Comparison of ENCODE assay signal across 8 cellular contexts in genomic region chr5:179697993-179698934, GRCh38. TPM values are rescaled to one million over a fixed set of nuclear protein-coding genes. Genes with fewer than 3 reads are reported as not detected.
DNase-seq lines count a peak whose midpoint lies in the region; ATAC-seq, FAIRE-seq and TF ChIP-seq lines count a peak whose summit lies in the region.

No MANE protein-coding gene starts in this region.

- no peaks in the 10 kb centered on the region for H3K27me3 ChIP-seq in pancreas
- H3K27me3 ChIP-seq in tibial artery: no peaks in the 10 kb centered on the region

- H3K4me1 ChIP-seq in pancreas: peaks cover 0 to 21% (median 0%) of the 10 kb centered on the region in 3 donors
- peaks cover 0 to 39% (median 19%) of the 10 kb centered on the region in 4 donors for H3K4me1 ChIP-seq in tibial artery

- DNase-seq in GM12864 (ENCODE audit: low read depth): peak; percentile 95
- peak; percentile 92 for DNase-seq in NCI-H1105 treated with DMSO at 0.1 percent for 48 hours (lab: John Stamatoyannopoulos, UW)
- DNase-seq in SKM-1 treated with dmso at 0.1 percent for 144 hours (lab: John Stamatoyannopoulos, UW; ENCODE audit: unreplicated experiment): peak; percentile 99
- DNase-seq in activated naive CD8-positive, alpha-beta T cell treated with anti-CD3 and anti-CD28 coated beads, Interleukin-2, amount 50 U/mL, for 24 hours: peak; percentile 99
- DNase-seq in Right ventricle myocardium superior: peak; percentile 99
- DNase-seq in pancreas: peak; percentile 98 to 100 (median 99)
- peak; percentile 99 to 100 for DNase-seq in tibial artery

- H3K36me3 ChIP-seq in pancreas (no peaks in the 10 kb centered on the region), tibial artery (peaks cover 0 to 11% (median 0%) of the 10 kb centered on the region in 3 donors)

- TF ChIP-seq CTCF in GM12864 (IDR thresholded peaks at IDR 0.05; ENCODE audit: low read depth, low read length, missing control alignments) (no peak), pancreas (IDR thresholded peaks at IDR 0.05) (no peak), tibial artery (IDR thresholded peaks at IDR 0.05) (no peak)

- H3K27ac ChIP-seq in pancreas: peak overlapping the region; percentile 95 to 99 (median 98)
- peak overlapping the region; percentile 99 to 100 for H3K27ac ChIP-seq in tibial artery

- no peak for FAIRE-seq in pancreas (lab: Jason Lieb, UNC)

- H3K27me3 Mint-ChIP-seq in activated naive CD8-positive, alpha-beta T cell treated with anti-CD3 and anti-CD28 coated beads, Interleukin-2, amount 50 U/mL, for 24 hours: no peaks in the 10 kb centered on the region

- H3K36me3 Mint-ChIP-seq in activated naive CD8-positive, alpha-beta T cell treated with anti-CD3 and anti-CD28 coated beads, Interleukin-2, amount 50 U/mL, for 24 hours (ENCODE audit: low read depth): peaks cover 38% of the 10 kb centered on the region

- WGBS in pancreas, 2 donors: 1% methylated on average over 60 to 72 of the region's 72 CpGs

- H3K4me3 ChIP-seq in GM12864 (ENCODE audit: low read depth, low read length): peak overlapping the region; percentile 87
- H3K4me3 ChIP-seq in pancreas: peak overlapping the region; percentile 84 to 99 (median 94)
- peak overlapping the region; percentile 93 to 98 for H3K4me3 ChIP-seq in tibial artery

- ATAC-seq in HG02678 (IDR thresholded peaks at IDR 0.05; ENCODE audit: unreplicated experiment) (peak; percentile 90), Right ventricle myocardium superior (ENCODE audit: poor library complexity) (peak; percentile 97), pancreas (peak; percentile 90 to 95 (median 92))
- ATAC-seq in activated naive CD8-positive, alpha-beta T cell treated with anti-CD3 and anti-CD28 coated beads, Interleukin-2, amount 50 U/mL, for 24 hours: peak; percentile 94

- H3K27ac Mint-ChIP-seq in activated naive CD8-positive, alpha-beta T cell treated with anti-CD3 and anti-CD28 coated beads, Interleukin-2, amount 50 U/mL, for 24 hours: peak overlapping the region; percentile 99

- peak overlapping the region; percentile 94 for H3K4me3 Mint-ChIP-seq in activated naive CD8-positive, alpha-beta T cell treated with anti-CD3 and anti-CD28 coated beads, Interleukin-2, amount 50 U/mL, for 24 hours

- no peaks in the 10 kb centered on the region for H3K9me3 ChIP-seq in pancreas
- no peaks in the 10 kb centered on the region for H3K9me3 ChIP-seq in tibial artery

- peaks cover 41% of the 10 kb centered on the region for H3K4me1 Mint-ChIP-seq in activated naive CD8-positive, alpha-beta T cell treated with anti-CD3 and anti-CD28 coated beads, Interleukin-2, amount 50 U/mL, for 24 hours

- intact Hi-C loops in Right ventricle myocardium superior (cut with DNase I): loop anchor here (5.0 kb wide), 1 partner anchor 34 kb away; the partner anchor contains the start of gene MAML1
- intact Hi-C loops in pancreas (cut with DNase I): no loop called here
- intact Hi-C loops in tibial artery (cut with DNase I; ENCODE audit: low total_unique reads): loop anchor here (5.0 kb wide), 1 partner anchor 159 kb away; the partner anchor contains the start of gene MRNIP

- no peaks in the 10 kb centered on the region for H3K9me3 Mint-ChIP-seq in activated naive CD8-positive, alpha-beta T cell treated with anti-CD3 and anti-CD28 coated beads, Interleukin-2, amount 50 U/mL, for 24 hours

RNA-seq across cellular contexts. Expression of gene CANX, which starts 0.5 kb away (rescaled TPM):
- total RNA-seq in Right ventricle myocardium superior (471 TPM), pancreas (100 to 1,000 TPM; 353 to 633 (median 516) TPM)
- polyA plus RNA-seq in pancreas: 100 to 1,000 TPM in 1 of 2 donors, 10 to 100 TPM in 1; 66.3 to 117 TPM

RNA-seq across cellular contexts. Expression of gene CBY3, which starts 17.4 kb away (rescaled TPM):
- total RNA-seq in Right ventricle myocardium superior (not detected), pancreas (not detected)
- polyA plus RNA-seq in pancreas: not detected

RNA-seq across cellular contexts. Expression of gene MAML1, which starts 34.4 kb away (rescaled TPM):
- total RNA-seq in Right ventricle myocardium superior (10.4 TPM), pancreas (10 to 100 TPM; 10.7 to 18.0 (median 11.5) TPM)
- polyA plus RNA-seq in pancreas: 1 to 10 TPM; 7.1 TPM

Comparison
In these comparisons a context has a peak if more than half of its experiments do, and no peak if none do; other contexts are left out.
1. Peak in every context shown above with its lines: DNase-seq, ATAC-seq, H3K4me3 ChIP-seq and H3K27ac ChIP-seq.
2. intact Hi-C loops: an anchor here in Right ventricle myocardium superior (5.0 kb wide) and tibial artery (5.0 kb wide); none called in pancreas.